ENCODE assay signal across 20 cellular contexts in the genomic region with DNA sequence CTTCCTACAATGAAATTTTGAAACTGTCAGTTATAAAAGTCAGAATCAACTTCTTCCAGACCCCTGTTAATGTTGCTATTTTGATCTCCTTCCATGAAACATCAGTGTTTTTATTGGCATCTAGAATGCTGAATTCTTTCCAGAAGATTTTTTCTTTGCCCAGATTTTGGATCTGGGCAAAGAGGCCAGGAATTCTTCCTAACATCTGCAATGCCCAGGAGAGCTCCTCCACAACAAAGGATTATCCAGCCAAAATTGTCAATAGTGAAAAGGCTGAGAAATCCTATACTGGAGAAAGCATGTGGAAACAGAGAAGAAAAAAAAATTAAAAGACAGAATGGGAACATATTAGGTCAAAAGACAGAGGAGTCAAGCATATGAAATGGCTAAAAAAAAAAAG.
DNase-seq lines count a peak whose midpoint lies in the region; ATAC-seq and TF ChIP-seq lines count a peak whose summit lies in the region.
"Had no signal": no experiment of that assay in that cellular context is flagged by ENCODE, and none has a peak within 500 bp of the region (broad histone marks: within the 10 kb centered on the region; RNA-seq: fewer than 3 reads in every experiment).

No MANE protein-coding gene starts in this region.

- H3K4me2 ChIP-seq in PC-3 (ENCODE audit: low read length) (peak overlapping the region; percentile 12; the same call in 1 of the 2 replicates), mesenchymal stem cell (ENCODE audit: low read length, poor library complexity, severe bottlenecking) (no peak overlapping the region)
- H3K4me2 ChIP-seq: A549 had no signal

- H2BK5ac ChIP-seq in mesenchymal stem cell (ENCODE audit: low read depth, low read length, poor library complexity, severe bottlenecking): no peak overlapping the region

- H3F3A ChIP-seq in PC-3 (ENCODE audit: low read length, unreplicated experiment): no peaks in the 10 kb centered on the region

- H3K23ac ChIP-seq in mesenchymal stem cell (ENCODE audit: low read length in 2 of 2): no peak overlapping the region

- no peak overlapping the region for H3K4me3 ChIP-seq in PC-3 (ENCODE audit: low read length)
- H3K4me3 ChIP-seq in dorsolateral prefrontal cortex: no peak overlapping the region
- H3K4me3 ChIP-seq in mesenchymal stem cell (ENCODE audit: insufficient read depth in 1 of 2, low read depth in 1 of 2, low read length in 2 of 2): no peak overlapping the region
- no peak overlapping the region for H3K4me3 ChIP-seq in suprapubic skin
- no peak overlapping the region for H3K4me3 ChIP-seq in H7 (ENCODE audit: insufficient read depth, low read depth, low read length)
- H3K4me3 ChIP-seq: A549, Peyer's patch had no signal

- H3K18ac ChIP-seq in mesenchymal stem cell (ENCODE audit: low read depth in 1 of 2, low read length in 2 of 2): no peak overlapping the region

- no peaks in the 10 kb centered on the region for H3K79me1 ChIP-seq in mesenchymal stem cell (replicated peaks; ENCODE audit: low read length, poor library complexity, severe bottlenecking)

- no peaks in the 10 kb centered on the region for H3K79me2 ChIP-seq in PC-3 (ENCODE audit: low read length)

- no peak for ATAC-seq in PC-3
- ATAC-seq: A549 had no signal

- intact Hi-C loops in PC-3 (cut with micrococcal nuclease) (no loop called here), dorsolateral prefrontal cortex (cut with DNase I) (loop anchor here in 1 of 2 donors (10.0 kb wide), 1 partner anchor 64 kb away; no protein-coding TSS in a partner anchor)

- no TSS peak for BruUV-seq in PC-3 (replicated peaks; lab: Mats Ljungman, UMichigan)

- H3K9me3 ChIP-seq in PC-3 (ENCODE audit: low read length) (no peaks in the 10 kb centered on the region), mesenchymal stem cell (ENCODE audit: control insufficient read depth, low read length) (no peaks in the 10 kb centered on the region), suprapubic skin (no peaks in the 10 kb centered on the region)
- H3K9me3 ChIP-seq: A549, Peyer's patch had no signal

- no peak overlapping the region for H4K8ac ChIP-seq in mesenchymal stem cell (ENCODE audit: low read length)

- H3K27ac ChIP-seq in PC-3 (ENCODE audit: low read length) (peak overlapping the region; percentile 93), dorsolateral prefrontal cortex (peak overlapping the region in 30 of 59 donors; percentile 3 to 84 (median 36)), mesenchymal stem cell (ENCODE audit: low read length, poor library complexity, severe bottlenecking) (no peak overlapping the region), suprapubic skin (no peak overlapping the region)
- H3K27ac ChIP-seq: Peyer's patch had no signal

- H3K14ac ChIP-seq in mesenchymal stem cell (ENCODE audit: low read length in 2 of 2): no peak overlapping the region

- H3K9ac ChIP-seq in PC-3 (ENCODE audit: low read length) (peak overlapping the region; percentile 35), mesenchymal stem cell (ENCODE audit: low read length) (peak overlapping the region; percentile 32)

- H2AK5ac ChIP-seq in mesenchymal stem cell (ENCODE audit: low read length, severe bottlenecking): no peak overlapping the region

- TF ChIP-seq EP300 in suprapubic skin (IDR thresholded peaks at IDR 0.05): no peak

- H3K27me3 ChIP-seq in PC-3 (ENCODE audit: low read length) (no peaks in the 10 kb centered on the region), dorsolateral prefrontal cortex (no peaks in the 10 kb centered on the region), mesenchymal stem cell (ENCODE audit: control insufficient read depth in 1 of 2, insufficient read depth in 1 of 2, low read length in 2 of 2) (no peaks in the 10 kb centered on the region), suprapubic skin (no peaks in the 10 kb centered on the region), H7 (ENCODE audit: control insufficient read depth, insufficient read depth, low read length) (no peaks in the 10 kb centered on the region)
- H3K27me3 ChIP-seq: Peyer's patch had no signal

- TF ChIP-seq CTCF in PC-3 (conservative IDR thresholded peaks at IDR 0.05; ENCODE audit: low read depth, low read length): no peak
- no peak for TF ChIP-seq CTCF in dorsolateral prefrontal cortex (IDR thresholded peaks at IDR 0.05 in 54 of 56, conservative IDR thresholded peaks at IDR 0.05 in 2 of 56; ENCODE audit: low read depth in 1 of 56, partially characterized antibody in 56 of 56)
- TF ChIP-seq CTCF in suprapubic skin (IDR thresholded peaks at IDR 0.05): no peak

- H3K36me3 ChIP-seq in PC-3 (ENCODE audit: low read depth, low read length) (no peaks in the 10 kb centered on the region), mesenchymal stem cell (ENCODE audit: control insufficient read depth in 1 of 2, insufficient read depth in 2 of 2, low read depth in 1 of 2, low read length in 2 of 2) (no peaks in the 10 kb centered on the region), suprapubic skin (no peaks in the 10 kb centered on the region), H7 (replicated peaks; ENCODE audit: control insufficient read depth, insufficient read depth, low read length) (no peaks in the 10 kb centered on the region)
- H3K36me3 ChIP-seq: Peyer's patch had no signal

- no peak overlapping the region for H3K4ac ChIP-seq in mesenchymal stem cell (ENCODE audit: low read depth in 1 of 2, low read length in 2 of 2)

- no peak overlapping the region for H2BK15ac ChIP-seq in mesenchymal stem cell (ENCODE audit: low read depth, poor library complexity, severe bottlenecking)

- H4K91ac ChIP-seq in mesenchymal stem cell (ENCODE audit: low read length): no peak overlapping the region

- no peak for TF ChIP-seq POLR2A in suprapubic skin (IDR thresholded peaks at IDR 0.05)

- no peaks in the 10 kb centered on the region for H3K9me2 ChIP-seq in PC-3 (replicated peaks; ENCODE audit: low read length)

- H2AFZ ChIP-seq in PC-3 (ENCODE audit: low read length) (no peak overlapping the region), mesenchymal stem cell (ENCODE audit: low read depth, low read length) (no peak overlapping the region)

- no peaks in the 10 kb centered on the region for H4K20me1 ChIP-seq in PC-3 (ENCODE audit: low read length)

- DNase-seq in EH (ENCODE audit: low read depth) (peak; percentile 1), PC-3 (no peak), dorsolateral prefrontal cortex (no peak), mesenchymal stem cell (no peak), AG20443 (ENCODE audit: low spot score) (no peak), suprapubic skin (ENCODE audit: low spot score in 2 of 2) (no peak), NCI-H1930 (lab: John Stamatoyannopoulos, UW) (no peak), H7 (no peak)
- DNase-seq: CD4-positive, CD25-positive, alpha-beta regulatory T cell; COR-L47; DMS79; Karpas-422; MM.1S; NCI-H1048; NCI-H1417 treated with DMSO at 0.1 percent for 48 hours; NCI-H187 treated with DMSO at 0.1 percent for 48 hours; NCI-H510A treated with DMSO at 0.1 percent for 48 hours; NCI-H748 treated with DMSO at 0.1 percent for 48 hours; Peyer's patch had no signal

- POLR2A ChIA-PET in PC-3 (lab: Charles Lee; ENCODE audit: unreplicated experiment): no interaction called here

- CTCF ChIA-PET in PC-3 (lab: Charles Lee): no interaction called here

- peaks cover 55% of the 10 kb centered on the region for H3K4me1 ChIP-seq in PC-3 (ENCODE audit: insufficient read depth, low read length)
- H3K4me1 ChIP-seq in mesenchymal stem cell (ENCODE audit: control insufficient read depth, insufficient read depth, low read depth, low read length): no peaks in the 10 kb centered on the region
- peaks cover 26% of the 10 kb centered on the region for H3K4me1 ChIP-seq in suprapubic skin
- H3K4me1 ChIP-seq: Peyer's patch had no signal

- H2BK12ac ChIP-seq in mesenchymal stem cell (ENCODE audit: low read length in 2 of 2): no peak overlapping the region

- H2BK120ac ChIP-seq in mesenchymal stem cell (ENCODE audit: low read depth, low read length): no peak overlapping the region

Comparison
In these comparisons a context has a peak if more than half of its experiments do, and no peak if none do; other contexts are left out.
1. H3K27ac ChIP-seq: peak in PC-3 (single experiment) and dorsolateral prefrontal cortex (30 of 59); none in mesenchymal stem cell (single experiment) and suprapubic skin (single experiment).